Comparison of ENCODE assay signal across 28 cellular contexts in the genomic region with DNA sequence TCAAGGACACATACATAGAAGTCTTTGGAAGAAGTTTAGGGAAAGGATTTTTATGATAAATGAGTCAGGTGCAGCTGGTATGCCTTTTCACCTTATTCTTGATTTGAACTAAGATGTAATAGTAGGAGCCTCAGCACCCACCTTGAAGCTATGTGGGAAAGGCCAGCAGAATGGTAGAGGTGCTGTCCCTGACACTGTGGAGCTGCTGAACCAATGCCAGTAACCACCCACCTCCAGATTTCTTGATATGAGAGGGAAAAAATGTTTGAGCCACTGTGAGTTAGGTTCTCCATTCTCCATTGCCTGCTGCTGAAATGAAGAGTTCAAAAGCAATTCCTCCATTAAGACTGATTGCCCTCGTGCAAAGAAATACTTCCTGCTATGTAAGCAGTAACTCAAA. TPM values are rescaled to one million over a fixed set of nuclear protein-coding genes. Genes with fewer than 3 reads are reported as not detected.
DNase-seq lines count a peak whose midpoint lies in the region; ATAC-seq, FAIRE-seq and TF ChIP-seq lines count a peak whose summit lies in the region.
"Had no signal": no experiment of that assay in that cellular context is flagged by ENCODE, and none has a peak within 500 bp of the region (broad histone marks: within the 10 kb centered on the region; RNA-seq: fewer than 3 reads in every experiment).

No MANE protein-coding gene starts in this region.

- RAD21 ChIA-PET in GM12878 (lab: Charles Lee; ENCODE audit: unreplicated experiment): no interaction called here

- no peaks in the 10 kb centered on the region for H3K27me3 ChIP-seq in GM12878 (replicated peaks in 1 of 2; ENCODE audit: control insufficient read depth in 2 of 2, insufficient read depth in 2 of 2, low read length in 1 of 2)
- H3K27me3 ChIP-seq: ascending aorta; BLaER1 treated with 17β-estradiol and CSF1 and Interleukin-3, amounts not matched to agents 10 nM and 100 nM; esophagus squamous epithelium; gastrocnemius medialis; testis; uterus had no signal

- SMC1A ChIA-PET in GM12878 (lab: Charles Lee; ENCODE audit: uncharacterized antibody, unreplicated experiment): no interaction called here

- H3K27me3 Mint-ChIP-seq in activated T-cell treated with anti-CD3 and anti-CD28 coated beads, Interleukin-2, amount 50 U/mL, for 24 hours: peaks cover 5% of the 10 kb centered on the region
- H3K27me3 Mint-ChIP-seq: activated naive CD4-positive, alpha-beta T cell treated with anti-CD3 and anti-CD28 coated beads, Interleukin-2, amount 50 U/mL, for 24 hours had no signal

- no peak for TF ChIP-seq POLR2A in GM12878 (IDR thresholded peaks at IDR 0.05; ENCODE audit: low read depth, low read length)

- H3K4me2 ChIP-seq in GM12878 (ENCODE audit: control insufficient read depth, insufficient read depth): no peak overlapping the region

- no peak for TF ChIP-seq EP300 in GM12878 (IDR thresholded peaks at IDR 0.05; ENCODE audit: borderline replicate concordance in 1 of 2, control insufficient read depth in 1 of 2, low read depth in 2 of 2, low read length in 2 of 2)

- peak overlapping the region; percentile 46 for H3K4me3 Mint-ChIP-seq in activated T-cell treated with anti-CD3 and anti-CD28 coated beads, Interleukin-2, amount 50 U/mL, for 24 hours
- H3K4me3 Mint-ChIP-seq in stimulated activated effector memory CD8-positive, alpha-beta T cell treated with anti-CD3 and anti-CD28 coated beads, Interleukin-12 subunit alpha, Interleukin-12 subunit beta, amount 100 ng/mL, for 72 hours: no peak overlapping the region
- H3K4me3 Mint-ChIP-seq: activated naive CD4-positive, alpha-beta T cell treated with anti-CD3 and anti-CD28 coated beads, Interleukin-2, amount 50 U/mL, for 24 hours; H9; naive thymus-derived CD8-positive, alpha-beta T cell had no signal

- no peaks in the 10 kb centered on the region for H3K36me3 ChIP-seq in GM12878 (ENCODE audit: control insufficient read depth in 2 of 2, insufficient read depth in 2 of 2, low read length in 1 of 2)
- H3K36me3 ChIP-seq: ascending aorta; BLaER1 treated with 17β-estradiol and CSF1 and Interleukin-3, amounts not matched to agents 10 nM and 100 nM; esophagus squamous epithelium; gastrocnemius medialis; uterus had no signal

- CTCF ChIA-PET in GM12878 (lab: Yijun Ruan, JAX): no interaction called here

- POLR2A ChIA-PET in GM12878 (lab: Charles Lee): no interaction called here

- peak overlapping the region; percentile 87 for H3K27ac Mint-ChIP-seq in activated T-cell treated with anti-CD3 and anti-CD28 coated beads, Interleukin-2, amount 50 U/mL, for 24 hours
- peak overlapping the region; percentile 13 for H3K27ac Mint-ChIP-seq in stimulated activated effector memory CD8-positive, alpha-beta T cell treated with anti-CD3 and anti-CD28 coated beads, Interleukin-12 subunit alpha, Interleukin-12 subunit beta, amount 100 ng/mL, for 72 hours
- H3K27ac Mint-ChIP-seq: activated naive CD4-positive, alpha-beta T cell treated with anti-CD3 and anti-CD28 coated beads, Interleukin-2, amount 50 U/mL, for 24 hours; H9; naive thymus-derived CD8-positive, alpha-beta T cell had no signal

- H3K4me1 Mint-ChIP-seq in activated T-cell treated with anti-CD3 and anti-CD28 coated beads, Interleukin-2, amount 50 U/mL, for 24 hours (ENCODE audit: low read depth): peaks cover 28% of the 10 kb centered on the region
- peaks cover 15% of the 10 kb centered on the region for H3K4me1 Mint-ChIP-seq in stimulated activated effector memory CD8-positive, alpha-beta T cell treated with anti-CD3 and anti-CD28 coated beads, Interleukin-12 subunit alpha, Interleukin-12 subunit beta, amount 100 ng/mL, for 72 hours

- 0 out of 3 replicates have a peak, but pooled peaks have one; percentile 27 for ATAC-seq in GM12878
- peak; percentile 84 for ATAC-seq in stimulated activated effector memory CD8-positive, alpha-beta T cell treated with anti-CD3 and anti-CD28 coated beads, Interleukin-12 subunit alpha, Interleukin-12 subunit beta, amount 100 ng/mL, for 72 hours
- ATAC-seq: activated CD4-positive, CD25-positive, alpha-beta regulatory T cell treated with anti-CD3 and anti-CD28 coated beads, Interleukin-2, amount 50 U/mL, for 24 hours; gastrocnemius medialis; naive thymus-derived CD8-positive, alpha-beta T cell had no signal

- H2AFZ ChIP-seq in GM12878 (ENCODE audit: control insufficient read depth, low read depth, low read length): no peak overlapping the region

- BruUV-seq in GM12878 (replicated peaks; lab: Mats Ljungman, UMichigan): no TSS peak

- H3K36me3 Mint-ChIP-seq in activated T-cell treated with anti-CD3 and anti-CD28 coated beads, Interleukin-2, amount 50 U/mL, for 24 hours (ENCODE audit: low read depth): no peaks in the 10 kb centered on the region
- no peaks in the 10 kb centered on the region for H3K36me3 Mint-ChIP-seq in stimulated activated effector memory CD8-positive, alpha-beta T cell treated with anti-CD3 and anti-CD28 coated beads, Interleukin-12 subunit alpha, Interleukin-12 subunit beta, amount 100 ng/mL, for 72 hours
- H3K36me3 Mint-ChIP-seq: activated naive CD4-positive, alpha-beta T cell treated with anti-CD3 and anti-CD28 coated beads, Interleukin-2, amount 50 U/mL, for 24 hours; naive thymus-derived CD8-positive, alpha-beta T cell had no signal

- in situ Hi-C loops in GM13977 (cut with MboI; ENCODE audit: low pct_unique_long_range_greater_than_20kb, low sequenced_read_pairs, unreplicated experiment) (loop anchor here (25.0 kb wide), 1 partner anchor 363 kb away; no protein-coding TSS in a partner anchor), GM12878 (cut with MboI) (no loop called here)

- no peak overlapping the region for H3K9ac ChIP-seq in GM12878 (ENCODE audit: control insufficient read depth, insufficient read depth, low read length)
- H3K9ac ChIP-seq: BLaER1 treated with 17β-estradiol and CSF1 and Interleukin-3, amounts not matched to agents 10 nM and 100 nM had no signal

- no peaks in the 10 kb centered on the region for H3K4me1 ChIP-seq in GM12878 (ENCODE audit: control insufficient read depth, insufficient read depth, low read length)
- H3K4me1 ChIP-seq: ascending aorta, gastrocnemius medialis, testis, uterus had no signal

- TF ChIP-seq CTCF in GM13977 (IDR thresholded peaks at IDR 0.05; ENCODE audit: extremely low read depth, insufficient read depth, missing control alignments) (no peak), GM12878 (IDR thresholded peaks at IDR 0.05 in 2 of 3, conservative IDR thresholded peaks at IDR 0.05 in 1 of 3; ENCODE audit: control insufficient read depth in 2 of 3, extremely low read depth in 1 of 3, insufficient read depth in 1 of 3, low read depth in 3 of 3, low read length in 3 of 3) (no peak)

- no peak for FAIRE-seq in GM12878 (lab: Jason Lieb, UNC)
- FAIRE-seq: GM19239, islet of Langerhans had no signal

- 35% methylated on average over 1 of the region's 1 CpG for WGBS in GM12878 (ENCODE audit: insufficient coverage, insufficient replicate concordance, low lambda C conversion rate, missing lambda C conversion rate)

- no peak for DNase-seq in activated T-cell treated with anti-CD3 and anti-CD28 coated beads, Interleukin-2, amount 50 U/mL, for 24 hours
- DNase-seq in activated T-cell treated with anti-CD3 and anti-CD28 coated beads for 4 hours (no peak), GM13977 (ENCODE audit: low spot score) (peak; percentile 26), GM12878 (ENCODE audit: low read depth, low spot score) (no peak), head of caudate nucleus (no peak), T-helper 1 cell (no peak), NCI-H345 treated with DMSO at 0.1 percent for 48 hours (lab: John Stamatoyannopoulos, UW; ENCODE audit: unreplicated experiment) (no peak)
- no peak for DNase-seq in stimulated activated effector memory CD8-positive, alpha-beta T cell treated with anti-CD3 and anti-CD28 coated beads, Interleukin-12 subunit alpha, Interleukin-12 subunit beta, amount 100 ng/mL, for 72 hours (ENCODE audit: low spot score in 2 of 2)
- DNase-seq: activated CD8-positive, alpha-beta memory T cell treated with anti-CD3 and anti-CD28 coated beads, Interleukin-2, amount 50 U/mL, for 48 hours; EL; esophagus squamous epithelium; gastrocnemius medialis; H9; Karpas-422; midbrain; MV-4-11; naive thymus-derived CD8-positive, alpha-beta T cell; NCI-H1694; NCI-H2171 treated with DMSO at 0.1 percent for 48 hours; NCI-H526; testis; uterus had no signal

- intact Hi-C loops in GM12878 (cut with micrococcal nuclease; ENCODE audit: unreplicated experiment): no loop called here
- intact Hi-C loops in head of caudate nucleus (cut with DNase I): no loop called here

- H3K9me3 Mint-ChIP-seq in activated T-cell treated with anti-CD3 and anti-CD28 coated beads, Interleukin-2, amount 50 U/mL, for 24 hours: no peaks in the 10 kb centered on the region
- no peaks in the 10 kb centered on the region for H3K9me3 Mint-ChIP-seq in stimulated activated effector memory CD8-positive, alpha-beta T cell treated with anti-CD3 and anti-CD28 coated beads, Interleukin-12 subunit alpha, Interleukin-12 subunit beta, amount 100 ng/mL, for 72 hours
- H3K9me3 Mint-ChIP-seq: activated naive CD4-positive, alpha-beta T cell treated with anti-CD3 and anti-CD28 coated beads, Interleukin-2, amount 50 U/mL, for 24 hours; naive thymus-derived CD8-positive, alpha-beta T cell had no signal

- H3K4me3 ChIP-seq in GM12878: no peak overlapping the region
- H3K4me3 ChIP-seq: ascending aorta; BLaER1 treated with 17β-estradiol and CSF1 and Interleukin-3, amounts not matched to agents 10 nM and 100 nM; esophagus squamous epithelium; gastrocnemius medialis; testis; uterus had no signal

- H3K9me3 ChIP-seq in GM12878 (replicated peaks; ENCODE audit: control insufficient read depth, insufficient read depth, low read length): no peaks in the 10 kb centered on the region; the same call in 2 of the 3 replicates
- H3K9me3 ChIP-seq: ascending aorta; BLaER1 treated with 17β-estradiol and CSF1 and Interleukin-3, amounts not matched to agents 10 nM and 100 nM; esophagus squamous epithelium; gastrocnemius medialis; testis; uterus had no signal

- no peaks in the 10 kb centered on the region for H4K20me1 ChIP-seq in GM12878 (ENCODE audit: control insufficient read depth, insufficient read depth)
- H4K20me1 ChIP-seq: BLaER1 treated with 17β-estradiol and CSF1 and Interleukin-3, amounts not matched to agents 10 nM and 100 nM had no signal

- no peak for TF ChIP-seq RAD21 in GM12878 (IDR thresholded peaks at IDR 0.05; ENCODE audit: insufficient read depth, low read depth, low read length)

- no peak overlapping the region for H3K27ac ChIP-seq in GM12878 (ENCODE audit: control insufficient read depth, insufficient read depth)
- H3K27ac ChIP-seq: ascending aorta; BLaER1 treated with 17β-estradiol and CSF1 and Interleukin-3, amounts not matched to agents 10 nM and 100 nM; esophagus squamous epithelium; gastrocnemius medialis; testis; uterus had no signal

- no peaks in the 10 kb centered on the region for H3K79me2 ChIP-seq in GM12878 (ENCODE audit: control insufficient read depth, insufficient read depth, low read length)

RNA-seq across cellular contexts. Expression of a gene that starts 12.2 kb away (rescaled TPM):
- total RNA-seq in GM12878 (2013; cell fraction: nucleolus; rRNA removed): 369 and 374 TPM in 2 replicates
- total RNA-seq in GM12878 (2014; rRNA removed): 73.9 and 82.9 TPM in 2 replicates
- 104 and 110 TPM in 2 replicates for total RNA-seq in GM12878 (2014; rRNA removed; fragmentation: Illumina TruSeq; extraction: Trizol)
- total RNA-seq in GM12878 (2021): 119 and 130 TPM in 2 replicates
- polyA plus RNA-seq in GM12878 (2011; ENCODE audit: low read depth): 29.7 TPM
- 119 and 174 TPM in 2 replicates for polyA plus RNA-seq in GM12878 (2011; rRNA removed)
- polyA plus RNA-seq in GM12878 (2011; cell fraction: cytosol; rRNA removed): 42.8 and 51.7 TPM in 2 replicates
- polyA plus RNA-seq in GM12878 (2011; cell fraction: nucleus; rRNA removed): 122 and 154 TPM in 2 replicates
- 48.4 and 72.6 TPM in 2 replicates for polyA plus RNA-seq in GM12878 (2012)
- polyA plus RNA-seq in GM12878 (2014; fragmentation: Illumina TruSeq; extraction: Trizol): 89.2 and 120 TPM in 2 replicates
- 10 to 100 TPM; 30.8 to 39.0 TPM for polyA plus RNA-seq in GM12878 (2014; fragmentation: Nextera tagmentation; extraction: Ambion mirVana)
- 65.2 and 73.9 TPM in 2 replicates for polyA plus RNA-seq in GM12878 (2014; rRNA removed)
- polyA plus RNA-seq in GM12878 (2016; fragmentation: Nextera tagmentation; extraction: Ambion mirVana): 10 to 100 TPM; 55.5 to 61.6 TPM
- polyA minus RNA-seq in GM12878 (2011; rRNA and poly(A)+ RNA removed): 228 and 334 TPM in 2 replicates
- 50.6 and 59.6 TPM in 2 replicates for polyA minus RNA-seq in GM12878 (2011; cell fraction: cytosol; rRNA and poly(A)+ RNA removed)
- polyA minus RNA-seq in GM12878 (2011; cell fraction: nucleus; rRNA and poly(A)+ RNA removed): 159 and 183 TPM in 2 replicates
